ENCODE assay signal across 8 cellular contexts in the genomic region with DNA sequence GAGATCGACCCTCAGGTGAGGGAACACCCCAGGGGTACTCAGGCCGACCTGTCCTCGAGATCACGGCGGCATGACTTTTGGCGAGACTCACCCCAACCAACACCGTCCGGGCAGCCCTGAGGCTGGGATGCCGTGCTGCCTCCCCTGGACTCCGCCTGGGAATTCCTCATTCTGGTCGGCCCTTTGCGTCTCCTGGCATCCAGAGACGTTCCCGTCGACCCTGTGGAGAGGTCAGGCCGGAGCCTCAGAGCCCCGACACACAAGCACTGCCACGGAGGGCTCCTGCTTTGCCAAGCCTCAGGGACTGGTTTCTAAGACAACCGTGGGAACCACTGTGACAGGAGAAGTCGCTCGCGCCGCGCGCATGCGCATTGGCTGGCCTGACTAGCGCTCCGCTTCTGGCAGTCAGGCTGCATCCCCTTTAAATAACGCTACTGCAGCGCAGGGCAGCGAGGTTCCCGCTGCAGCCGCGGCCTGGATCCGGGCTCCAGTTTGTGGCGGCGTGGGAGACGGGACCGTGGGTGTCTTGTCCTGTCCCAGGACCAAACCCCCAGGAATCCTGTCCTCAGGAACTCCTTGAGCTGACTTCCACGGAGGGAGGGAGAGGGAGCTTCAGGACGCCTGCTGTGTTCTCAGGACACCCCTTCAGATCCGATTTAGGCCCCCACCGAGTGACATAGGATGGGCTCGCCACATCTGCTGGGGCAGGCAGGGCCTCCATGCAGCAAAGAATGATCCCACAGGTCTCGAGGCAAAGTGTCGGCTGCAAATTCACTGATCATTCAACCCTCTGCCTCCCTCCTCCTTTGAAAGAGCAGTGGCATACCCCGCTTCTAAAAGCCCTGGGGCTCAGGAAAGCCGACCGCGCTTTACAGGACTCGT.
DNase-seq lines count a peak whose midpoint lies in the region; ATAC-seq lines count a peak whose summit lies in the region.

No MANE protein-coding gene starts in this region.

- H3K27ac Mint-ChIP-seq in activated CD8-positive, alpha-beta memory T cell treated with anti-CD3 and anti-CD28 coated beads, Interleukin-2, amount 10 ng/mL, durations not matched to agents 7 days and 5 days: no peak overlapping the region

- H3K27me3 ChIP-seq in endocrine pancreas (ENCODE audit: control insufficient read depth, insufficient read depth, low read length): no peaks in the 10 kb centered on the region

- no peaks in the 10 kb centered on the region for H3K36me3 Mint-ChIP-seq in activated CD8-positive, alpha-beta memory T cell treated with anti-CD3 and anti-CD28 coated beads, Interleukin-2, amount 10 ng/mL, durations not matched to agents 7 days and 5 days

- no peak for ATAC-seq in activated CD8-positive, alpha-beta memory T cell treated with anti-CD3 and anti-CD28 coated beads, Interleukin-2, amount 10 ng/mL, durations not matched to agents 7 days and 5 days

- peaks cover 74% of the 10 kb centered on the region for H3K27me3 Mint-ChIP-seq in activated CD8-positive, alpha-beta memory T cell treated with anti-CD3 and anti-CD28 coated beads, Interleukin-2, amount 10 ng/mL, durations not matched to agents 7 days and 5 days

- no peak overlapping the region for H3K4me3 ChIP-seq in endocrine pancreas (ENCODE audit: control insufficient read depth, insufficient read depth, low read length)

- H3K4me1 Mint-ChIP-seq in activated CD8-positive, alpha-beta memory T cell treated with anti-CD3 and anti-CD28 coated beads, Interleukin-2, amount 10 ng/mL, durations not matched to agents 7 days and 5 days: peaks cover 37% of the 10 kb centered on the region

- H3K9me3 ChIP-seq in endocrine pancreas (ENCODE audit: control insufficient read depth, low read length): no peaks in the 10 kb centered on the region

- CTCF ChIA-PET in activated CD8-positive, alpha-beta memory T cell treated with anti-CD3 and anti-CD28 coated beads, Interleukin-2, amount 10 ng/mL, durations not matched to agents 7 days and 5 days (lab: Charles Lee): no interaction called here

- H3K9ac ChIP-seq in endocrine pancreas (ENCODE audit: control insufficient read depth, insufficient read depth, low read length): peak overlapping the region; percentile 27

- no peaks in the 10 kb centered on the region for H3K4me1 ChIP-seq in endocrine pancreas (ENCODE audit: control insufficient read depth, insufficient read depth, low read length)

- no peak overlapping the region for H3K4me3 Mint-ChIP-seq in activated CD8-positive, alpha-beta memory T cell treated with anti-CD3 and anti-CD28 coated beads, Interleukin-2, amount 10 ng/mL, durations not matched to agents 7 days and 5 days

- no peaks in the 10 kb centered on the region for H3K9me3 Mint-ChIP-seq in activated CD8-positive, alpha-beta memory T cell treated with anti-CD3 and anti-CD28 coated beads, Interleukin-2, amount 10 ng/mL, durations not matched to agents 7 days and 5 days (ENCODE audit: low read depth)

- DNase-seq in activated effector memory CD4-positive, alpha-beta T cell treated with anti-CD3 and anti-CD28 coated beads, Interleukin-2, amount 50 U/mL, for 16 hours: peak; percentile 91
- DNase-seq in activated effector memory CD4-positive, alpha-beta T cell treated with Interleukin-2 at 50 U/mL for 16 hours: no peak
- DNase-seq in NCI-H446 (lab: John Stamatoyannopoulos, UW): peak; percentile 35 to 65
- peak; percentile 70 for DNase-seq in activated CD8-positive, alpha-beta memory T cell treated with anti-CD3 and anti-CD28 coated beads, Interleukin-2, amount 10 ng/mL, durations not matched to agents 7 days and 5 days
- peak; percentile 51 for DNase-seq in mucosa of gallbladder (ENCODE audit: low spot score)
- peak; percentile 50 for DNase-seq in stimulated activated CD8-positive, alpha-beta memory T cell treated with anti-CD3 and anti-CD28 coated beads, Interleukin-7, amount 100 ng/mL, for 24 hours (ENCODE audit: low read depth)
- no peak for DNase-seq in GM19240 (ENCODE audit: insufficient read length, low spot score)

- H3K36me3 ChIP-seq in endocrine pancreas (ENCODE audit: control insufficient read depth, insufficient read depth, low read length): no peaks in the 10 kb centered on the region

Comparison
In these comparisons a context has a peak if more than half of its experiments do, and no peak if none do; other contexts are left out.
1. DNase-seq: peak in activated effector memory CD4-positive, alpha-beta T cell treated with anti-CD3 and anti-CD28 coated beads, Interleukin-2, amount 50 U/mL, for 16 hours (single experiment), NCI-H446 (2 of 2), activated CD8-positive, alpha-beta memory T cell treated with anti-CD3 and anti-CD28 coated beads, Interleukin-2, amount 10 ng/mL, durations not matched to agents 7 days and 5 days (single experiment), mucosa of gallbladder (single experiment) and stimulated activated CD8-positive, alpha-beta memory T cell treated with anti-CD3 and anti-CD28 coated beads, Interleukin-7, amount 100 ng/mL, for 24 hours (single experiment); none in activated effector memory CD4-positive, alpha-beta T cell treated with Interleukin-2 at 50 U/mL for 16 hours (single experiment) and GM19240 (single experiment).